ENCODE assay signal across 1 cellular context in genomic region chr20:62697468-62697912, GRCh38.
TF ChIP-seq lines count a peak whose summit lies in the region.

No MANE protein-coding gene starts in this region.

TF ChIP-seq in HepG2, 621 proteins besides CTCF, POLR2A, EP300 and RAD21:
- TF ChIP-seq ZBTB1 (CRISPR knock-in tag; IDR thresholded peaks at IDR 0.05; ENCODE audit: borderline replicate concordance), result 0 out of 2 replicates have a peak, but pooled peaks have one; percentile 38
- TF ChIP-seq ZBTB25 (CRISPR knock-in tag; IDR thresholded peaks at IDR 0.05), result no peak
- no peak for TF ChIP-seq ZNF891 (CRISPR knock-in tag; IDR thresholded peaks at IDR 0.05)
- TF ChIP-seq CHD4 (IDR thresholded peaks at IDR 0.05; ENCODE audit: borderline replicate concordance, low read length), result no peak
- TF ChIP-seq ZNF7 (CRISPR knock-in tag; IDR thresholded peaks at IDR 0.05), result no peak
- TF ChIP-seq SAP130 (CRISPR knock-in tag; IDR thresholded peaks at IDR 0.05; ENCODE audit: low read depth), result no peak
- no peak for TF ChIP-seq PRDM10 (CRISPR knock-in tag; IDR thresholded peaks at IDR 0.05; ENCODE audit: low read depth)
- no peak for TF ChIP-seq JUNB (CRISPR knock-in tag; IDR thresholded peaks at IDR 0.05; ENCODE audit: borderline replicate concordance)
- no peak for TF ChIP-seq KLF11 (CRISPR knock-in tag; IDR thresholded peaks at IDR 0.05)
- TF ChIP-seq ETV5 (CRISPR knock-in tag; IDR thresholded peaks at IDR 0.05; ENCODE audit: borderline replicate concordance), result no peak
- no peak for TF ChIP-seq THAP11 (CRISPR knock-in tag; IDR thresholded peaks at IDR 0.05)
- no peak for TF ChIP-seq SYNCRIP (IDR thresholded peaks at IDR 0.05; ENCODE audit: insufficient read depth, low read depth, low read length)
- no peak for TF ChIP-seq GLI4 (CRISPR knock-in tag; IDR thresholded peaks at IDR 0.05; ENCODE audit: borderline replicate concordance)
- TF ChIP-seq ZNF646 (CRISPR knock-in tag; IDR thresholded peaks at IDR 0.05), result no peak
- no peak for TF ChIP-seq ZNF552 (CRISPR knock-in tag; IDR thresholded peaks at IDR 0.05; ENCODE audit: borderline replicate concordance)
- no peak for TF ChIP-seq HNF4G (IDR thresholded peaks at IDR 0.05; ENCODE audit: borderline replicate concordance, low read depth, low read length)
- TF ChIP-seq HNF4G (CRISPR knock-in tag; IDR thresholded peaks at IDR 0.05; ENCODE audit: borderline replicate concordance, low read depth), result no peak
- TF ChIP-seq TEAD3 (CRISPR knock-in tag; optimal IDR thresholded peaks at IDR 0.05; ENCODE audit: borderline replicate concordance), result peak; percentile 10
- TF ChIP-seq GZF1 (CRISPR knock-in tag; IDR thresholded peaks at IDR 0.05), result no peak
- TF ChIP-seq EZH2 (conservative IDR thresholded peaks at IDR 0.05; ENCODE audit: low read depth, low read length), result peak; percentile 67; the same call in 1 of the 2 replicates
- no peak for TF ChIP-seq SRY (CRISPR knock-in tag; IDR thresholded peaks at IDR 0.05)
- no peak for TF ChIP-seq NFIB (CRISPR knock-in tag; IDR thresholded peaks at IDR 0.05; ENCODE audit: borderline replicate concordance)
- TF ChIP-seq ZNF850 (CRISPR knock-in tag; conservative IDR thresholded peaks at IDR 0.05), result no peak
- TF ChIP-seq ZNF230 (CRISPR knock-in tag; IDR thresholded peaks at IDR 0.05), result no peak
- TF ChIP-seq NR2C2 (CRISPR knock-in tag; IDR thresholded peaks at IDR 0.05; ENCODE audit: borderline replicate concordance), result no peak
TF ChIP-seq in HepG2: peak in this region for 3.
